Comparison of ENCODE assay signal across 1 cellular context in genomic region chr14:105117257-105117646, GRCh38.
TF ChIP-seq lines count a peak whose summit lies in the region.

No MANE protein-coding gene starts in this region.

TF ChIP-seq in IMR-90, 13 proteins besides CTCF, POLR2A, EP300 and RAD21 (continued from another document):
- no peak for TF ChIP-seq MXI1 (IDR thresholded peaks at IDR 0.05; ENCODE audit: borderline replicate concordance, low read depth, low read length)
- no peak for TF ChIP-seq MAZ (IDR thresholded peaks at IDR 0.05; ENCODE audit: borderline replicate concordance, low read depth, low read length)
- TF ChIP-seq MAFK (IDR thresholded peaks at IDR 0.05; ENCODE audit: low read depth, low read length) = no peak
- no peak for TF ChIP-seq CHD1 (IDR thresholded peaks at IDR 0.05; ENCODE audit: low read depth, low read length)
